ENCODE assay signal across 10 cellular contexts in genomic region chr6:159042824-159043181, GRCh38. TPM values are rescaled to one million over a fixed set of nuclear protein-coding genes. Genes with fewer than 3 reads are reported as not detected.
DNase-seq lines count a peak whose midpoint lies in the region; ATAC-seq and TF ChIP-seq lines count a peak whose summit lies in the region.
"Had no signal": no experiment of that assay in that cellular context is flagged by ENCODE, and none has a peak within 500 bp of the region (broad histone marks: within the 10 kb centered on the region; RNA-seq: fewer than 3 reads in every experiment).

No MANE protein-coding gene starts in this region.

- no peak for DNase-seq in activated naive CD8-positive, alpha-beta T cell treated with anti-CD3 and anti-CD28 coated beads, Interleukin-2, amount 10 ng/mL, durations not matched to agents 7 days and 5 days
- no peak for DNase-seq in stimulated activated CD4-positive, alpha-beta T cell treated with anti-CD3 and anti-CD28 coated beads, Interleukin-4, amount 100 ng/mL, for 24 hours
- DNase-seq in NCI-H2107 (lab: John Stamatoyannopoulos, UW): no peak
- DNase-seq in AML-193 (lab: John Stamatoyannopoulos, UW): no peak

- no peaks in the 10 kb centered on the region for H3K9me3 Mint-ChIP-seq in activated naive CD8-positive, alpha-beta T cell treated with anti-CD3 and anti-CD28 coated beads, Interleukin-2, amount 10 ng/mL, durations not matched to agents 7 days and 5 days
- H3K9me3 Mint-ChIP-seq: neural progenitor cell had no signal

- peak overlapping the region; percentile 90 to 100 (median 98) for H3K27ac ChIP-seq in BLaER1 treated with 17β-estradiol and CSF1 and Interleukin-3, amounts not matched to agents 10 nM and 100 nM
- no peak overlapping the region for H3K27ac ChIP-seq in HEK293 (ENCODE audit: extremely low read depth, low read depth, low read length)
- peak overlapping the region; percentile 24 to 77 for H3K27ac ChIP-seq in mucosa of rectum (ENCODE audit: low read depth in 2 of 2, low read length in 2 of 2)
- H3K27ac ChIP-seq: neural progenitor cell had no signal

- H4K20me1 ChIP-seq in BLaER1 treated with 17β-estradiol and CSF1 and Interleukin-3, amounts not matched to agents 10 nM and 100 nM: no peaks in the 10 kb centered on the region

- no peaks in the 10 kb centered on the region for H3K27me3 ChIP-seq in BLaER1 treated with 17β-estradiol and CSF1 and Interleukin-3, amounts not matched to agents 10 nM and 100 nM
- H3K27me3 ChIP-seq in mucosa of rectum (ENCODE audit: control insufficient read depth in 2 of 2, insufficient read depth in 2 of 2, low read length in 2 of 2): no peaks in the 10 kb centered on the region
- H3K27me3 ChIP-seq: neural progenitor cell had no signal

- no peak for ATAC-seq in activated naive CD8-positive, alpha-beta T cell treated with anti-CD3 and anti-CD28 coated beads, Interleukin-2, amount 10 ng/mL, durations not matched to agents 7 days and 5 days (ENCODE audit: low read depth)
- no peak for ATAC-seq in HG03460 (IDR thresholded peaks at IDR 0.05; ENCODE audit: unreplicated experiment)

- H3K4me1 Mint-ChIP-seq in activated naive CD8-positive, alpha-beta T cell treated with anti-CD3 and anti-CD28 coated beads, Interleukin-2, amount 10 ng/mL, durations not matched to agents 7 days and 5 days: peaks cover 59% of the 10 kb centered on the region

- POLR2A ChIA-PET in HEK293 (lab: Yijun Ruan, JAX): no interaction called here
- POLR2A ChIA-PET in activated naive CD8-positive, alpha-beta T cell treated with anti-CD3 and anti-CD28 coated beads, Interleukin-2, amount 10 ng/mL, durations not matched to agents 7 days and 5 days (lab: Charles Lee): interaction anchor here (1.2 to 9.5 kb wide), 8 partner anchors 17 to 747 kb away, joined by 4 to 312 read pairs (median 12); partner anchors contain the start of genes MRPL18, RSPH3 and TCP1

- TF ChIP-seq CTCF in HEK293 (tag by site-specific recombination; IDR thresholded peaks at IDR 0.05): no peak

- H3K36me3 Mint-ChIP-seq in activated naive CD8-positive, alpha-beta T cell treated with anti-CD3 and anti-CD28 coated beads, Interleukin-2, amount 10 ng/mL, durations not matched to agents 7 days and 5 days: peaks cover 55% of the 10 kb centered on the region
- H3K36me3 Mint-ChIP-seq: neural progenitor cell had no signal

- peaks cover 24 to 60% (median 52%) of the 10 kb centered on the region in 11 experiments for H3K36me3 ChIP-seq in BLaER1 treated with 17β-estradiol and CSF1 and Interleukin-3, amounts not matched to agents 10 nM and 100 nM
- H3K36me3 ChIP-seq in HEK293 (ENCODE audit: control insufficient read depth in 2 of 2, insufficient read depth in 1 of 2, low read length in 2 of 2): no peaks in the 10 kb centered on the region
- no peaks in the 10 kb centered on the region for H3K36me3 ChIP-seq in mucosa of rectum (ENCODE audit: control insufficient read depth in 2 of 2, insufficient read depth in 2 of 2, low read length in 2 of 2)
- H3K36me3 ChIP-seq: neural progenitor cell had no signal

- H3K4me1 ChIP-seq in BLaER1 treated with 17β-estradiol and CSF1 and Interleukin-3, amounts not matched to agents 10 nM and 100 nM: peaks cover 45 to 90% (median 58%) of the 10 kb centered on the region in 10 experiments
- H3K4me1 ChIP-seq in HEK293 (ENCODE audit: control insufficient read depth, insufficient read depth, low read length): no peaks in the 10 kb centered on the region
- peaks cover 5 to 10% of the 10 kb centered on the region in 2 donors for H3K4me1 ChIP-seq in mucosa of rectum (ENCODE audit: control insufficient read depth in 2 of 2, insufficient read depth in 2 of 2, low read length in 2 of 2)
- H3K4me1 ChIP-seq: neural progenitor cell had no signal

- no peaks in the 10 kb centered on the region; a peak in 1 of 22 replicates for H3K9me3 ChIP-seq in BLaER1 treated with 17β-estradiol and CSF1 and Interleukin-3, amounts not matched to agents 10 nM and 100 nM (replicated peaks in 1 of 11)
- H3K9me3 ChIP-seq in HEK293 (ENCODE audit: control insufficient read depth, insufficient read depth, low read depth, low read length): no peaks in the 10 kb centered on the region
- no peaks in the 10 kb centered on the region for H3K9me3 ChIP-seq in mucosa of rectum (ENCODE audit: control insufficient read depth in 2 of 2, low read length in 2 of 2)

- CTCF ChIA-PET in HEK293 (lab: Yijun Ruan, JAX): interaction anchor here (0.6 to 5.4 kb wide), 26 partner anchors 9 to 339 kb away, joined by 3 to 68 read pairs (median 7); no protein-coding TSS in a partner anchor

- peak overlapping the region; percentile 96 for H3K27ac Mint-ChIP-seq in activated naive CD8-positive, alpha-beta T cell treated with anti-CD3 and anti-CD28 coated beads, Interleukin-2, amount 10 ng/mL, durations not matched to agents 7 days and 5 days
- H3K27ac Mint-ChIP-seq: neural progenitor cell had no signal

- H3K9ac ChIP-seq in BLaER1 treated with 17β-estradiol and CSF1 and Interleukin-3, amounts not matched to agents 10 nM and 100 nM: peak overlapping the region; percentile 80 to 95 (median 93); a peak in 21 of 22 replicates
- H3K9ac ChIP-seq in mucosa of rectum (ENCODE audit: low read depth in 1 of 2, low read length in 2 of 2): peak overlapping the region; percentile 22 to 61
- H3K9ac ChIP-seq: neural progenitor cell had no signal

- H3K4me3 Mint-ChIP-seq in activated naive CD8-positive, alpha-beta T cell treated with anti-CD3 and anti-CD28 coated beads, Interleukin-2, amount 10 ng/mL, durations not matched to agents 7 days and 5 days: peak overlapping the region; percentile 97
- H3K4me3 Mint-ChIP-seq: neural progenitor cell had no signal

- H3K4me2 ChIP-seq in BLaER1 treated with 17β-estradiol and CSF1 and Interleukin-3, amounts not matched to agents 10 nM and 100 nM: peak overlapping the region; percentile 66 to 98 (median 91)
- H3K4me2 ChIP-seq: neural progenitor cell had no signal

- H3K27me3 Mint-ChIP-seq in activated naive CD8-positive, alpha-beta T cell treated with anti-CD3 and anti-CD28 coated beads, Interleukin-2, amount 10 ng/mL, durations not matched to agents 7 days and 5 days: no peaks in the 10 kb centered on the region

- peak overlapping the region; percentile 61 to 87 (median 76) for H3K4me3 ChIP-seq in BLaER1 treated with 17β-estradiol and CSF1 and Interleukin-3, amounts not matched to agents 10 nM and 100 nM
- H3K4me3 ChIP-seq in HEK293 (ENCODE audit: low read depth, low read length) (no peak overlapping the region), mucosa of rectum (ENCODE audit: low read length in 2 of 2) (peak overlapping the region; percentile 20 to 78)
- H3K4me3 ChIP-seq: neural progenitor cell had no signal

TF ChIP-seq in HEK293, 187 proteins besides CTCF, POLR2A, EP300 and RAD21:
- TF ChIP-seq ZNF366 (tag by site-specific recombination; conservative IDR thresholded peaks at IDR 0.05) (peak; percentile 51; the same call in 1 of the 2 replicates), ZNF776 (tag by site-specific recombination; IDR thresholded peaks at IDR 0.05; ENCODE audit: borderline replicate concordance) (no peak)

RNA-seq across cellular contexts. Expression of gene TAGAP, which starts 2.0 kb away (rescaled TPM):
- total RNA-seq in activated naive CD8-positive, alpha-beta T cell treated with anti-CD3 and anti-CD28 coated beads, Interleukin-2, amount 10 ng/mL, durations not matched to agents 7 days and 5 days: 100 to 1,000 TPM; 106 to 112 TPM
- total RNA-seq: RPMI7951 had no signal

RNA-seq across cellular contexts. Expression of gene RSPH3, which starts 42.8 kb away (rescaled TPM):
- total RNA-seq in activated naive CD8-positive, alpha-beta T cell treated with anti-CD3 and anti-CD28 coated beads, Interleukin-2, amount 10 ng/mL, durations not matched to agents 7 days and 5 days: 1 to 10 TPM; 2.2 to 2.7 TPM
